13 cellular contexts compared by ENCODE assay signal in genomic region chrX:65674351-65674893, GRCh38. TPM values are rescaled to one million over a fixed set of nuclear protein-coding genes. Genes with fewer than 3 reads are reported as not detected.
A peak's percentile ranks its signal among the peaks of the same experiment; 100 is the strongest.
DNase-seq lines count a peak whose midpoint lies in the region; ATAC-seq and TF ChIP-seq lines count a peak whose summit lies in the region.
"Had no signal": no experiment of that assay in that cellular context is flagged by ENCODE, and none has a peak within 500 bp of the region (broad histone marks: within the 10 kb centered on the region; RNA-seq: fewer than 3 reads in every experiment).

No MANE protein-coding gene starts in this region.

- TF ChIP-seq POLR2A in heart left ventricle (IDR thresholded peaks at IDR 0.05) = no peak

- ATAC-seq in heart left ventricle (peak in 3 of 4 donors; percentile 11 to 26 (median 26)), HG03521 (IDR thresholded peaks at IDR 0.05; ENCODE audit: unreplicated experiment) (no peak)
- ATAC-seq in stimulated activated memory B cell treated with anti-CD40 and anti-IgM and Interleukin-4, amounts not matched to agents 10 μg/mL and 1 μg/mL and 100 μg/mL, for 72 hours = peak; percentile 47

- peak overlapping the region; percentile 44 to 100 (median 82) for H3K27ac ChIP-seq in heart left ventricle
- H3K27ac ChIP-seq: SJCRH30 had no signal

- peaks cover 2 to 100% (median 79%) of the 10 kb centered on the region in 12 donors for H3K4me1 ChIP-seq in heart left ventricle

- H3K4me1 Mint-ChIP-seq in activated T-helper 1 cell treated with anti-CD3 and anti-CD28 coated beads, Interleukin-12 subunit alpha, Interleukin-12 subunit beta, Interleukin-2, Interleukin-4 antibody, amounts not matched to agents 30 ng/mL and 10 ng/mL and 1 ng/mL, durations not matched to agents 14 hours and 24 hours and 36 hours (ENCODE audit: low read depth) = peaks cover 85% of the 10 kb centered on the region
- peaks cover 67% of the 10 kb centered on the region for H3K4me1 Mint-ChIP-seq in stimulated activated memory B cell treated with anti-CD40 and anti-IgM and Interleukin-4, amounts not matched to agents 10 μg/mL and 1 μg/mL and 100 μg/mL, for 72 hours

- peak overlapping the region; percentile 98 for H3K4me3 Mint-ChIP-seq in activated T-helper 1 cell treated with anti-CD3 and anti-CD28 coated beads, Interleukin-12 subunit alpha, Interleukin-12 subunit beta, Interleukin-2, Interleukin-4 antibody, amounts not matched to agents 30 ng/mL and 10 ng/mL and 1 ng/mL, durations not matched to agents 14 hours and 24 hours and 36 hours
- peak overlapping the region; percentile 67 for H3K4me3 Mint-ChIP-seq in stimulated activated memory B cell treated with anti-CD40 and anti-IgM and Interleukin-4, amounts not matched to agents 10 μg/mL and 1 μg/mL and 100 μg/mL, for 72 hours

- peaks cover 0 to 3% (median 0%) of the 10 kb centered on the region in 9 donors for H3K27me3 ChIP-seq in heart left ventricle
- H3K27me3 ChIP-seq: SJCRH30 had no signal

- H3K27me3 Mint-ChIP-seq in activated T-helper 1 cell treated with anti-CD3 and anti-CD28 coated beads, Interleukin-12 subunit alpha, Interleukin-12 subunit beta, Interleukin-2, Interleukin-4 antibody, amounts not matched to agents 30 ng/mL and 10 ng/mL and 1 ng/mL, durations not matched to agents 14 hours and 24 hours and 36 hours (ENCODE audit: insufficient read depth) = no peaks in the 10 kb centered on the region
- H3K27me3 Mint-ChIP-seq in stimulated activated memory B cell treated with anti-CD40 and anti-IgM and Interleukin-4, amounts not matched to agents 10 μg/mL and 1 μg/mL and 100 μg/mL, for 72 hours = no peaks in the 10 kb centered on the region

- H3K9me3 ChIP-seq in heart left ventricle = no peaks in the 10 kb centered on the region
- H3K9me3 ChIP-seq: SJCRH30 had no signal

- peaks cover 0 to 10% (median 0%) of the 10 kb centered on the region in 9 donors for H3K36me3 ChIP-seq in heart left ventricle

- peak overlapping the region in 4 of 12 donors; percentile 18 to 26 (median 24) for H3K4me3 ChIP-seq in heart left ventricle
- H3K4me3 ChIP-seq: SJCRH30 had no signal

- DNase-seq in HCEC 1CT = peak; percentile 58
- no peak for DNase-seq in activated T-helper 1 cell treated with anti-CD3 and anti-CD28 coated beads, Interleukin-12 subunit alpha, Interleukin-12 subunit beta, Interleukin-2, Interleukin-4 antibody, amounts not matched to agents 30 ng/mL and 10 ng/mL and 1 ng/mL, durations not matched to agents 14 hours and 24 hours and 36 hours (ENCODE audit: low spot score)
- no peak for DNase-seq in heart left ventricle
- DNase-seq in Ammon's horn (ENCODE audit: low spot score) = no peak
- DNase-seq in HUDEP-2 (lab: John Stamatoyannopoulos, UW; ENCODE audit: unreplicated experiment in 76 of 76) = no peak
- no peak for DNase-seq in C1 segment of cervical spinal cord (lab: John Stamatoyannopoulos, UW)
- DNase-seq: activated gamma-delta T cell treated with Interleukin-2 at 50 U/mL for 16 hours, Karpas-422, retina, SJCRH30, substantia nigra had no signal

- intact Hi-C loops in activated T-helper 1 cell treated with anti-CD3 and anti-CD28 coated beads, Interleukin-12 subunit alpha, Interleukin-12 subunit beta, Interleukin-2, Interleukin-4 antibody, amounts not matched to agents 30 ng/mL and 10 ng/mL and 1 ng/mL, durations not matched to agents 14 hours and 24 hours and 36 hours (cut with micrococcal nuclease) = loop anchor here (1.0 to 5.0 kb wide), 5 partner anchors 24 to 312 kb away; partner anchors contain the start of gene LAS1L
- intact Hi-C loops in heart left ventricle (cut with DNase I) = loop anchor here in 2 of 10 donors (5.0 kb wide), 1 partner anchor 33 kb away; no protein-coding TSS in a partner anchor

- TF ChIP-seq CTCF in heart left ventricle (IDR thresholded peaks at IDR 0.05) = no peak

- H3K27ac Mint-ChIP-seq in activated T-helper 1 cell treated with anti-CD3 and anti-CD28 coated beads, Interleukin-12 subunit alpha, Interleukin-12 subunit beta, Interleukin-2, Interleukin-4 antibody, amounts not matched to agents 30 ng/mL and 10 ng/mL and 1 ng/mL, durations not matched to agents 14 hours and 24 hours and 36 hours = peak overlapping the region; percentile 89
- H3K27ac Mint-ChIP-seq in stimulated activated memory B cell treated with anti-CD40 and anti-IgM and Interleukin-4, amounts not matched to agents 10 μg/mL and 1 μg/mL and 100 μg/mL, for 72 hours = peak overlapping the region; percentile 77

- no peaks in the 10 kb centered on the region for H3K9me3 Mint-ChIP-seq in activated T-helper 1 cell treated with anti-CD3 and anti-CD28 coated beads, Interleukin-12 subunit alpha, Interleukin-12 subunit beta, Interleukin-2, Interleukin-4 antibody, amounts not matched to agents 30 ng/mL and 10 ng/mL and 1 ng/mL, durations not matched to agents 14 hours and 24 hours and 36 hours
- no peaks in the 10 kb centered on the region for H3K9me3 Mint-ChIP-seq in stimulated activated memory B cell treated with anti-CD40 and anti-IgM and Interleukin-4, amounts not matched to agents 10 μg/mL and 1 μg/mL and 100 μg/mL, for 72 hours

- H3K36me3 Mint-ChIP-seq in activated T-helper 1 cell treated with anti-CD3 and anti-CD28 coated beads, Interleukin-12 subunit alpha, Interleukin-12 subunit beta, Interleukin-2, Interleukin-4 antibody, amounts not matched to agents 30 ng/mL and 10 ng/mL and 1 ng/mL, durations not matched to agents 14 hours and 24 hours and 36 hours (ENCODE audit: low read depth) = peaks cover 65% of the 10 kb centered on the region
- peaks cover 35% of the 10 kb centered on the region for H3K36me3 Mint-ChIP-seq in stimulated activated memory B cell treated with anti-CD40 and anti-IgM and Interleukin-4, amounts not matched to agents 10 μg/mL and 1 μg/mL and 100 μg/mL, for 72 hours

- 19 to 53% (median 43%) methylated on average over 4 of the region's 4 CpGs for WGBS in heart left ventricle, 4 donors

RNA-seq across cellular contexts. Expression of gene MSN, which starts 7.0 kb away (rescaled TPM):
- total RNA-seq in activated T-helper 1 cell treated with anti-CD3 and anti-CD28 coated beads, Interleukin-12 subunit alpha, Interleukin-12 subunit beta, Interleukin-2, Interleukin-4 antibody, amounts not matched to agents 30 ng/mL and 10 ng/mL and 1 ng/mL, durations not matched to agents 14 hours and 24 hours and 36 hours = 479 and 484 TPM in 2 replicates
- 100 to 1,000 TPM in 8 of 9 donors, 10 to 100 TPM in 1; 99.6 to 298 (median 153) TPM for total RNA-seq in heart left ventricle
- polyA plus RNA-seq in heart left ventricle = 100 to 1,000 TPM in 1 of 2 donors, 10 to 100 TPM in 1; 48.9 to 178 TPM
